In the genomic region with DNA sequence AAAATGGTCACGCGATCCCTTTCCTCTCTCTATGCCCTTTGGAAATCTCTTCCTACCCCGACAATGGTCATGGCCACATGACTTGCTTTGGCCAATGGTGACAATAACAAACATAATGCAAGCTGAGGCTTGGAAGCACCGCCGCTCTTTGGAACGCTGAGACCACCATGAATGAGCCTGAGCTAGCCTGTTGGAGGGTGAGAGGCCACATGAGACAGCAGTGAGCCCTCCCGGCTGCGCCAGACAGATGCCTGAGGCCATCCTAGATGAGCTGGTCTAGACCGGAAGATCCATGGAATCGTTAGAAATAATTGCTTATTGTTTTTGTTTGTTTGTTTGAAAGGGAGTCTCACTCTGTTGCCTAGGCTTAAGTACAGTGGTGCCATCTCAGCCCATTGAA, we compare ENCODE assay signal across 4 cellular contexts.
"Had no signal": no experiment of that assay in that cellular context is flagged by ENCODE, and none has a peak within 500 bp of the region (broad histone marks: within the 10 kb centered on the region; RNA-seq: fewer than 3 reads in every experiment).

No MANE protein-coding gene starts in this region.

- ATAC-seq: GM23338, HepG2 had no signal

- DNase-seq: HCEC 1CT, KBM-7 had no signal
